Comparison of ENCODE assay signal across 9 cellular contexts in the genomic region with DNA sequence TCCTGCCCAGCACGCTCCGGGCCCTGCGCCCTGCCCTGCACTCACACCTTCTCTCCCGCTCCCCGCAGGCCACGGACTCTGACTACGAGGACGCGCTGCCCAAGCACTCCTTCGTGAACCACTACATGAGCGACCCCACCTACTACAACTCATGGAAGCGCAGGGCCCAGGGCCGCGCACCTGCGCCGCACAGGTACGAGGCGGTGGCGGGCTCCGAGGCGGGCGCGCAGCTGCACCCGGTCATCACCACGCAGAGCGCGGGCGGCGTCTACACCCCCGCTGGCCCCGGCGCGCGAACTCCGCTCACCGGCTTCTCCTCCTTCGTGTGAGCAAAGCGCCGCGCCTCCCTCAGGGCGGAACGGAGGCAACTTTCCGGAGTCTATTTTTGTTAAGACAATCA.
"Had no signal": no experiment of that assay in that cellular context is flagged by ENCODE, and none has a peak within 500 bp of the region (broad histone marks: within the 10 kb centered on the region; RNA-seq: fewer than 3 reads in every experiment).

No MANE protein-coding gene starts in this region.

- H3K9me3 ChIP-seq: left lung, uterus had no signal

- H3K4me1 ChIP-seq: left lung, parathyroid adenoma, uterus had no signal

- H3K27me3 ChIP-seq: uterus had no signal

- DNase-seq: activated CD4-positive, alpha-beta memory T cell treated with anti-CD3 and anti-CD28 coated beads, Interleukin-2, amount 10 ng/mL, durations not matched to agents 7 days and 5 days; activated CD4-positive, alpha-beta T cell treated with anti-CD3 and anti-CD28 coated beads for 1 hour; central memory CD4-positive, alpha-beta T cell; endodermal cell; left lung; uterus had no signal

- H3K36me3 ChIP-seq: left lung, uterus had no signal

- ATAC-seq: activated T-helper 17 cell treated with anti-CD3 and anti-CD28 coated beads, Interleukin-2, amount 50 U/mL, for 72 hours; left lung had no signal

- H3K4me3 ChIP-seq: left lung, skin epidermis, uterus had no signal

- H3K27ac ChIP-seq: left lung, parathyroid adenoma, skin epidermis, uterus had no signal
